26 cellular contexts compared by ENCODE assay signal in genomic region chr6:98469146-98469545, GRCh38.
"Had no signal": no experiment of that assay in that cellular context is flagged by ENCODE, and none has a peak within 500 bp of the region (broad histone marks: within the 10 kb centered on the region; RNA-seq: fewer than 3 reads in every experiment).

No MANE protein-coding gene starts in this region.

- H3K4me3 ChIP-seq: body of pancreas, K562 had no signal

- H3K27ac ChIP-seq: body of pancreas had no signal

- H3K4me1 Mint-ChIP-seq: activated B cell treated with CpG ODN at 0.5 μM for 24 hours; activated CD4-positive, alpha-beta T cell treated with anti-CD3 and anti-CD28 coated beads, Interleukin-2, amount 10 ng/mL, durations not matched to agents 24 days and 14 days; central memory CD8-positive, alpha-beta T cell; T-helper 17 cell had no signal

- H3K27ac Mint-ChIP-seq: activated B cell treated with CpG ODN at 0.5 μM for 24 hours; activated CD4-positive, alpha-beta T cell treated with anti-CD3 and anti-CD28 coated beads, Interleukin-2, amount 10 ng/mL, durations not matched to agents 24 days and 14 days; activated naive CD8-positive, alpha-beta T cell; T-helper 17 cell had no signal

- H3K27me3 ChIP-seq: body of pancreas had no signal

- H3K9me3 Mint-ChIP-seq: activated CD4-positive, alpha-beta T cell treated with anti-CD3 and anti-CD28 coated beads, Interleukin-2, amount 10 ng/mL, durations not matched to agents 24 days and 14 days had no signal

- H3K4me3 Mint-ChIP-seq: activated B cell treated with CpG ODN at 0.5 μM for 24 hours; activated CD4-positive, alpha-beta T cell treated with anti-CD3 and anti-CD28 coated beads, Interleukin-2, amount 10 ng/mL, durations not matched to agents 24 days and 14 days; activated naive CD8-positive, alpha-beta T cell; activated T-cell treated with anti-CD3 and anti-CD28 coated beads, Interleukin-2, amount 50 U/mL, for 4 hours; central memory CD8-positive, alpha-beta T cell; T-helper 17 cell had no signal

- H3K36me3 Mint-ChIP-seq: activated naive CD8-positive, alpha-beta T cell had no signal

- H3K4me1 ChIP-seq: body of pancreas had no signal

- DNase-seq: activated B cell treated with CpG ODN at 0.5 μM for 24 hours; activated CD4-positive, alpha-beta T cell treated with anti-CD3 and anti-CD28 coated beads for 1 hour; activated CD4-positive, alpha-beta T cell treated with anti-CD3 and anti-CD28 coated beads, Interleukin-2, amount 10 ng/mL, durations not matched to agents 24 days and 14 days; activated CD4-positive, alpha-beta T cell treated with anti-CD3 and anti-CD28 coated beads, Interleukin-2, amount 50 U/mL, for 48 hours; activated CD8-positive, alpha-beta memory T cell treated with anti-CD3 and anti-CD28 coated beads for 24 hours; activated effector memory CD4-positive, alpha-beta T cell treated with anti-CD3 and anti-CD28 coated beads, Interleukin-2, amount 50 U/mL, for 16 hours; activated naive CD4-positive, alpha-beta T cell treated with Interleukin-2 at 50 U/mL for 16 hours; activated T-cell treated with anti-CD3 and anti-CD28 coated beads, Interleukin-2, amount 50 U/mL, for 4 hours; amygdala; body of pancreas; Karpas-422; NCI-H1048; NCI-H1436; NCI-H1694 treated with DMSO at 0.1 percent for 48 hours; NCI-H2029 treated with DMSO at 0.1 percent for 48 hours; NCI-H2227 treated with DMSO at 0.1 percent for 48 hours; NCI-H510A; NCI-H526 treated with DMSO at 0.1 percent for 48 hours; NCI-H82; PC-3; SHP77; T-helper 17 cell; T1000 had no signal

- H3K27me3 Mint-ChIP-seq: activated B cell treated with CpG ODN at 0.5 μM for 24 hours; activated CD4-positive, alpha-beta T cell treated with anti-CD3 and anti-CD28 coated beads, Interleukin-2, amount 10 ng/mL, durations not matched to agents 24 days and 14 days; activated naive CD8-positive, alpha-beta T cell; central memory CD8-positive, alpha-beta T cell; T-helper 17 cell had no signal
